In genomic region chr10:79190740-79191261, GRCh38 we compare ENCODE assay signal across 27 cellular contexts.
DNase-seq lines count a peak whose midpoint lies in the region; ATAC-seq, FAIRE-seq and TF ChIP-seq lines count a peak whose summit lies in the region.
"Had no signal": no experiment of that assay in that cellular context is flagged by ENCODE, and none has a peak within 500 bp of the region (broad histone marks: within the 10 kb centered on the region; RNA-seq: fewer than 3 reads in every experiment).

No MANE protein-coding gene starts in this region.

- POLR2A ChIA-PET in HCT116 (lab: Charles Lee) (interaction anchor here (0.6 kb wide), 1 partner anchor 417 kb away, joined by 3 read pairs; no protein-coding TSS in a partner anchor), GM12878 (lab: Charles Lee) (no interaction called here)

- H3K79me2 ChIP-seq in HCT116 (ENCODE audit: insufficient read depth, low read length) (no peaks in the 10 kb centered on the region), GM12878 (ENCODE audit: control insufficient read depth, insufficient read depth, low read length) (no peaks in the 10 kb centered on the region)

- TF ChIP-seq POLR2A in HCT116 (IDR thresholded peaks at IDR 0.05; ENCODE audit: borderline replicate concordance, extremely low read depth, insufficient read depth, insufficient read length) (no peak), GM12878 (IDR thresholded peaks at IDR 0.05; ENCODE audit: low read depth, low read length) (no peak), spleen (IDR thresholded peaks at IDR 0.05) (no peak)

- WGBS in GM12878 (ENCODE audit: insufficient coverage, insufficient replicate concordance, low lambda C conversion rate, missing lambda C conversion rate), result 0% methylated on average over 1 of the region's 1 CpG
- WGBS in spleen, 5 donors, result 60 to 100% (median 74%) methylated on average over 1 of the region's 1 CpG

- H4K20me1 ChIP-seq in BLaER1 (peaks cover 100% of the 10 kb centered on the region), HCT116 (ENCODE audit: insufficient read depth) (no peaks in the 10 kb centered on the region), GM12878 (ENCODE audit: control insufficient read depth, insufficient read depth) (no peaks in the 10 kb centered on the region)

- H3K27me3 ChIP-seq in BLaER1 (no peaks in the 10 kb centered on the region), HCT116 (ENCODE audit: insufficient read depth, low read length) (no peaks in the 10 kb centered on the region), GM12878 (replicated peaks in 1 of 2; ENCODE audit: control insufficient read depth in 2 of 2, insufficient read depth in 2 of 2, low read length in 1 of 2) (no peaks in the 10 kb centered on the region), spleen (replicated peaks in 1 of 7) (peaks cover 0 to 5% (median 0%) of the 10 kb centered on the region in 7 donors)
- H3K27me3 ChIP-seq: cardiac muscle cell, neural progenitor cell, Peyer's patch, SJCRH30 had no signal

- BruUV-seq in HCT116 (replicated peaks; lab: Mats Ljungman, UMichigan) (no TSS peak), GM12878 (replicated peaks; lab: Mats Ljungman, UMichigan) (no TSS peak)

- H3K36me3 ChIP-seq in BLaER1, result peaks cover 63% of the 10 kb centered on the region
- no peaks in the 10 kb centered on the region for H3K36me3 ChIP-seq in HCT116 (ENCODE audit: control insufficient read depth in 1 of 2, insufficient read depth in 2 of 2, low read length in 2 of 2)
- no peaks in the 10 kb centered on the region for H3K36me3 ChIP-seq in GM12878 (ENCODE audit: control insufficient read depth in 2 of 2, insufficient read depth in 2 of 2, low read length in 1 of 2)
- H3K36me3 ChIP-seq in spleen, result peaks cover 0 to 17% (median 0%) of the 10 kb centered on the region in 6 donors
- H3K36me3 ChIP-seq: neural progenitor cell, Peyer's patch had no signal

- no peak for DNase-seq in HCT116 (ENCODE audit: low read depth, low spot score)
- DNase-seq in GM12878 (ENCODE audit: low read depth, low spot score), result no peak
- DNase-seq in spleen, result no peak
- no peak for DNase-seq in DMS114 treated with DMSO at 0.1 percent for 48 hours (lab: John Stamatoyannopoulos, UW; ENCODE audit: unreplicated experiment)
- DNase-seq: activated CD4-positive, alpha-beta memory T cell treated with anti-CD3 and anti-CD28 coated beads, Interleukin-2, amount 10 ng/mL, durations not matched to agents 7 days and 5 days; activated effector memory CD4-positive, alpha-beta T cell treated with Interleukin-2 at 50 U/mL for 16 hours; aorta; CD4-positive, CD25-positive, alpha-beta regulatory T cell; effector memory CD4-positive, alpha-beta T cell; kidney glomerular epithelial cell; NCI-H1092 treated with DMSO at 0.1 percent for 48 hours; NCI-H1930; NCI-H2227 treated with DMSO at 0.1 percent for 48 hours; NCI-H526 treated with DMSO at 0.1 percent for 48 hours; Peyer's patch; SJCRH30; stimulated activated naive CD8-positive, alpha-beta T cell treated with anti-CD3 and anti-CD28 coated beads, Interleukin-15, Interleukin-2, amounts not matched to agents 100 U/mL and 50 U/mL, for 24 hours; T-cell had no signal

- in situ Hi-C loops in GM12878 (cut with MboI), result loop anchor here (5.0 kb wide), 1 partner anchor 1144 kb away; no protein-coding TSS in a partner anchor

- CTCF ChIA-PET in HCT116 (lab: Charles Lee) (interaction anchor here (1.4 to 1.5 kb wide), 2 partner anchors 12 to 216 kb away, joined by 4 read pairs; no protein-coding TSS in a partner anchor), GM12878 (lab: Yijun Ruan, JAX) (interaction anchor here (0.6 to 1.3 kb wide), 3 partner anchors 12 to 1145 kb away, joined by 3 to 6 read pairs (median 4); no protein-coding TSS in a partner anchor)

- H3K9me3 ChIP-seq in BLaER1, result peaks cover 11% of the 10 kb centered on the region
- H3K9me3 ChIP-seq in HCT116 (ENCODE audit: control insufficient read depth in 1 of 2, insufficient read depth in 1 of 2, low read depth in 1 of 2, low read length in 2 of 2), result no peaks in the 10 kb centered on the region
- no peaks in the 10 kb centered on the region for H3K9me3 ChIP-seq in GM12878 (replicated peaks; ENCODE audit: control insufficient read depth, insufficient read depth, low read length)
- peaks cover 0 to 15% (median 0%) of the 10 kb centered on the region in 8 donors for H3K9me3 ChIP-seq in spleen
- H3K9me3 ChIP-seq: Peyer's patch, SJCRH30 had no signal

- no peaks in the 10 kb centered on the region for H3K9me2 ChIP-seq in HCT116 (ENCODE audit: insufficient read depth)

- TF ChIP-seq EP300 in GM12878 (IDR thresholded peaks at IDR 0.05; ENCODE audit: borderline replicate concordance in 1 of 2, control insufficient read depth in 1 of 2, low read depth in 2 of 2, low read length in 2 of 2), result no peak

- intact Hi-C loops in HCT116 (cut with micrococcal nuclease), result loop anchor here (10.0 kb wide), 1 partner anchor 436 kb away; no protein-coding TSS in a partner anchor
- intact Hi-C loops in GM12878 (cut with micrococcal nuclease; ENCODE audit: unreplicated experiment), result loop anchor here (10.0 kb wide), 2 partner anchors 216 to 756 kb away; no protein-coding TSS in a partner anchor
- intact Hi-C loops in spleen (cut with DNase I; ENCODE audit: low total_unique reads), result loop anchor here (5.0 kb wide), 1 partner anchor 1144 kb away; no protein-coding TSS in a partner anchor

- ATAC-seq in HCT116 (no peak), GM12878 (no peak), HG02610 (IDR thresholded peaks at IDR 0.05; ENCODE audit: unreplicated experiment) (no peak), GM18498 (IDR thresholded peaks at IDR 0.05; ENCODE audit: unreplicated experiment) (no peak)
- ATAC-seq: activated CD4-positive, CD25-positive, alpha-beta regulatory T cell treated with anti-CD3 and anti-CD28 coated beads, Interleukin-2, amount 50 U/mL, for 24 hours; stimulated activated naive CD8-positive, alpha-beta T cell treated with anti-CD3 and anti-CD28 coated beads, Interleukin-15, Interleukin-2, amounts not matched to agents 100 U/mL and 50 U/mL, for 24 hours; T-cell had no signal

- TF ChIP-seq RAD21 in HCT116 (IDR thresholded peaks at IDR 0.05; ENCODE audit: low read depth), result no peak
- no peak for TF ChIP-seq RAD21 in GM12878 (IDR thresholded peaks at IDR 0.05; ENCODE audit: insufficient read depth, low read depth, low read length)

- H3K9ac ChIP-seq in BLaER1 (no peak overlapping the region), HCT116 (ENCODE audit: low read length) (no peak overlapping the region), GM12878 (ENCODE audit: control insufficient read depth, insufficient read depth, low read length) (no peak overlapping the region)
- H3K9ac ChIP-seq: neural progenitor cell had no signal

- SMC1A ChIA-PET in GM12878 (lab: Charles Lee; ENCODE audit: uncharacterized antibody, unreplicated experiment), result interaction anchor here (1.0 to 1.5 kb wide), 2 partner anchors 16 to 271 kb away, joined by 3 read pairs; no protein-coding TSS in a partner anchor

- RAD21 ChIA-PET in HCT116 (lab: Charles Lee; ENCODE audit: low non-redundant PET in 1 of 2, low total read pairs in 2 of 2, uncharacterized antibody in 2 of 2, unreplicated experiment in 2 of 2) (interaction anchor here in 1 of 2 experiments (1.1 kb wide), 1 partner anchor 34 kb away, joined by 3 read pairs; no protein-coding TSS in a partner anchor), GM12878 (lab: Charles Lee; ENCODE audit: unreplicated experiment) (no interaction called here)

- FAIRE-seq in GM12878 (lab: Jason Lieb, UNC), result no peak
- FAIRE-seq: GM12892, H54 had no signal

- TF ChIP-seq CTCF in HCT116 (IDR thresholded peaks at IDR 0.05 in 2 of 3, conservative IDR thresholded peaks at IDR 0.05 in 1 of 3; ENCODE audit: borderline replicate concordance in 1 of 3, insufficient read depth in 1 of 3, low read depth in 2 of 3, low read length in 2 of 3), result no peak
- no peak for TF ChIP-seq CTCF in GM12878 (IDR thresholded peaks at IDR 0.05 in 2 of 3, conservative IDR thresholded peaks at IDR 0.05 in 1 of 3; ENCODE audit: control insufficient read depth in 2 of 3, extremely low read depth in 1 of 3, insufficient read depth in 1 of 3, low read depth in 3 of 3, low read length in 3 of 3)
- TF ChIP-seq CTCF in spleen (IDR thresholded peaks at IDR 0.05 in 8 of 11, conservative IDR thresholded peaks at IDR 0.05 in 3 of 11), result no peak

- no peak overlapping the region for H3K4me3 ChIP-seq in BLaER1
- no peak overlapping the region for H3K4me3 ChIP-seq in HCT116 (replicated peaks in 1 of 2; ENCODE audit: low read depth in 1 of 2, low read length in 2 of 2)
- no peak overlapping the region for H3K4me3 ChIP-seq in GM12878
- H3K4me3 ChIP-seq in spleen, result no peak overlapping the region
- H3K4me3 ChIP-seq: cardiac muscle cell, coronary artery, neural progenitor cell, Peyer's patch, SJCRH30 had no signal

- H3K4me2 ChIP-seq in BLaER1 (peak overlapping the region; percentile 90), HCT116 (ENCODE audit: low read length) (peak overlapping the region; percentile 52), GM12878 (ENCODE audit: control insufficient read depth, insufficient read depth) (no peak overlapping the region)
- H3K4me2 ChIP-seq: neural progenitor cell had no signal

- H2AFZ ChIP-seq in HCT116 (ENCODE audit: low read depth, low read length, poor library complexity, severe bottlenecking), result no peak overlapping the region
- no peak overlapping the region for H2AFZ ChIP-seq in GM12878 (ENCODE audit: control insufficient read depth, low read depth, low read length)
- H2AFZ ChIP-seq: neural progenitor cell had no signal

- H3K27ac ChIP-seq in BLaER1 (no peak overlapping the region), HCT116 (ENCODE audit: low read depth, low read length) (no peak overlapping the region), GM12878 (ENCODE audit: control insufficient read depth, insufficient read depth) (no peak overlapping the region), spleen (peak overlapping the region; percentile 42 to 95 (median 77))
- H3K27ac ChIP-seq: neural progenitor cell, Peyer's patch had no signal

- peaks cover 99% of the 10 kb centered on the region for H3K4me1 ChIP-seq in BLaER1
- H3K4me1 ChIP-seq in HCT116 (ENCODE audit: control insufficient read depth in 1 of 2, insufficient read depth in 2 of 2, low read length in 2 of 2), result peaks cover 47 to 86% of the 10 kb centered on the region in 2 experiments
- no peaks in the 10 kb centered on the region for H3K4me1 ChIP-seq in GM12878 (ENCODE audit: control insufficient read depth, insufficient read depth, low read length)
- H3K4me1 ChIP-seq in spleen, result peaks cover 28 to 99% (median 73%) of the 10 kb centered on the region in 6 donors

TF ChIP-seq in HCT116, 20 proteins besides CTCF, POLR2A, EP300 and RAD21:
- no peak for TF ChIP-seq FOSL1 (IDR thresholded peaks at IDR 0.05; ENCODE audit: low read depth)
TF ChIP-seq in HCT116: peak in this region for 0.

TF ChIP-seq in GM12878, 131 proteins besides CTCF, POLR2A, EP300 and RAD21 (continues in another document):
- TF ChIP-seq TARDBP (IDR thresholded peaks at IDR 0.05; ENCODE audit: borderline replicate concordance), result no peak

Comparison
In these comparisons a context has a peak if more than half of its experiments do, and no peak if none do; other contexts are left out.
1. H3K27ac ChIP-seq: peak in spleen (8 of 8); none in BLaER1 (single experiment), HCT116 (single experiment) and GM12878 (single experiment).